In genomic region chr9:5043381-5043780, GRCh38 we compare ENCODE assay signal across 24 cellular contexts. TPM values are rescaled to one million over a fixed set of nuclear protein-coding genes. Genes with fewer than 3 reads are reported as not detected.
DNase-seq lines count a peak whose midpoint lies in the region; ATAC-seq, FAIRE-seq and TF ChIP-seq lines count a peak whose summit lies in the region.
"Had no signal": no experiment of that assay in that cellular context is flagged by ENCODE, and none has a peak within 500 bp of the region (broad histone marks: within the 10 kb centered on the region; RNA-seq: fewer than 3 reads in every experiment).

No MANE protein-coding gene starts in this region.

- no peak overlapping the region for H3K4me3 Mint-ChIP-seq in activated CD8-positive, alpha-beta T cell treated with anti-CD3 and anti-CD28 coated beads for 36 hours
- no peak overlapping the region for H3K4me3 Mint-ChIP-seq in activated CD8-positive, alpha-beta T cell treated with anti-CD3 and anti-CD28 coated beads, Interleukin-2, amount 10 ng/mL, durations not matched to agents 7 days and 5 days
- no peak overlapping the region for H3K4me3 Mint-ChIP-seq in osteocyte (ENCODE audit: unreplicated experiment)
- H3K4me3 Mint-ChIP-seq: activated CD4-positive, alpha-beta memory T cell treated with anti-CD3 and anti-CD28 coated beads, Interleukin-2, amount 10 ng/mL, durations not matched to agents 7 days and 5 days had no signal

- no peak for FAIRE-seq in bronchial epithelial cell (lab: Jason Lieb, UNC)
- FAIRE-seq: HTR-8/SVneo had no signal

- H3K27ac Mint-ChIP-seq in activated CD8-positive, alpha-beta T cell treated with anti-CD3 and anti-CD28 coated beads for 36 hours, result peak overlapping the region; percentile 66
- H3K27ac Mint-ChIP-seq in activated CD8-positive, alpha-beta T cell treated with anti-CD3 and anti-CD28 coated beads, Interleukin-2, amount 10 ng/mL, durations not matched to agents 7 days and 5 days, result no peak overlapping the region
- peak overlapping the region; percentile 84 for H3K27ac Mint-ChIP-seq in osteocyte (ENCODE audit: unreplicated experiment)
- H3K27ac Mint-ChIP-seq: activated CD4-positive, alpha-beta memory T cell treated with anti-CD3 and anti-CD28 coated beads, Interleukin-2, amount 10 ng/mL, durations not matched to agents 7 days and 5 days had no signal

- H3K4me1 Mint-ChIP-seq in activated CD8-positive, alpha-beta T cell treated with anti-CD3 and anti-CD28 coated beads for 36 hours (ENCODE audit: low read depth), result peaks cover 2% of the 10 kb centered on the region
- peaks cover 14% of the 10 kb centered on the region for H3K4me1 Mint-ChIP-seq in activated CD8-positive, alpha-beta T cell treated with anti-CD3 and anti-CD28 coated beads, Interleukin-2, amount 10 ng/mL, durations not matched to agents 7 days and 5 days (ENCODE audit: low read depth)
- peaks cover 9% of the 10 kb centered on the region for H3K4me1 Mint-ChIP-seq in osteocyte (ENCODE audit: unreplicated experiment)

- no peak for DNase-seq in activated CD8-positive, alpha-beta T cell treated with anti-CD3 and anti-CD28 coated beads for 36 hours
- DNase-seq in activated CD8-positive, alpha-beta T cell treated with anti-CD3 and anti-CD28 coated beads, Interleukin-2, amount 10 ng/mL, durations not matched to agents 7 days and 5 days, result no peak
- DNase-seq in bronchial epithelial cell (ENCODE audit: low read depth), result peak; percentile 11
- no peak for DNase-seq in osteocyte (ENCODE audit: extremely low spot score, unreplicated experiment)
- DNase-seq in UCSD-AML1 (lab: John Stamatoyannopoulos, UW; ENCODE audit: unreplicated experiment), result no peak
- DNase-seq in effector CD4-positive, alpha-beta T cell, result no peak
- no peak for DNase-seq in activated gamma-delta T cell (lab: John Stamatoyannopoulos, UW)
- DNase-seq: activated CD4-positive, alpha-beta memory T cell treated with anti-CD3 and anti-CD28 coated beads, Interleukin-2, amount 10 ng/mL, durations not matched to agents 7 days and 5 days; activated T-cell treated with anti-CD3 and anti-CD28 coated beads, Interleukin-2, amount 50 U/mL, for 48 hours; caudate nucleus; COR-L47; EL; NCI-H1105 treated with DMSO at 0.1 percent for 48 hours; NCI-H2107; NCI-H526 treated with DMSO at 0.1 percent for 48 hours; SHP77; stimulated activated CD4-positive, alpha-beta T cell treated with anti-CD3 and anti-CD28 coated beads, Interleukin-12 subunit alpha, Interleukin-12 subunit beta, amount 100 ng/mL, for 4 hours; stimulated activated CD8-positive, alpha-beta memory T cell treated with anti-CD3 and anti-CD28 coated beads, Interleukin-4, amount 100 ng/mL, for 48 hours; substantia nigra; T-cell; WERI-Rb-1 had no signal

- intact Hi-C loops in activated CD8-positive, alpha-beta T cell treated with anti-CD3 and anti-CD28 coated beads for 36 hours (cut with micrococcal nuclease), result no loop called here

- H3K27me3 Mint-ChIP-seq in activated CD8-positive, alpha-beta T cell treated with anti-CD3 and anti-CD28 coated beads for 36 hours, result no peaks in the 10 kb centered on the region
- no peaks in the 10 kb centered on the region for H3K27me3 Mint-ChIP-seq in activated CD8-positive, alpha-beta T cell treated with anti-CD3 and anti-CD28 coated beads, Interleukin-2, amount 10 ng/mL, durations not matched to agents 7 days and 5 days (ENCODE audit: low read depth)
- H3K27me3 Mint-ChIP-seq in osteocyte (ENCODE audit: unreplicated experiment), result no peaks in the 10 kb centered on the region
- H3K27me3 Mint-ChIP-seq: activated CD4-positive, alpha-beta memory T cell treated with anti-CD3 and anti-CD28 coated beads, Interleukin-2, amount 10 ng/mL, durations not matched to agents 7 days and 5 days; T-cell had no signal

- H3K27me3 ChIP-seq in bronchial epithelial cell (ENCODE audit: control insufficient read depth, insufficient read depth, low read length), result no peaks in the 10 kb centered on the region

- H3K4me3 ChIP-seq in bronchial epithelial cell (ENCODE audit: low read depth, low read length), result no peak overlapping the region

- H3K36me3 ChIP-seq in bronchial epithelial cell (ENCODE audit: control insufficient read depth, insufficient read depth, low read length), result peaks cover 3% of the 10 kb centered on the region

- POLR2A ChIA-PET in activated CD8-positive, alpha-beta T cell treated with anti-CD3 and anti-CD28 coated beads for 36 hours (lab: Charles Lee), result no interaction called here
- POLR2A ChIA-PET in activated CD8-positive, alpha-beta T cell treated with anti-CD3 and anti-CD28 coated beads, Interleukin-2, amount 10 ng/mL, durations not matched to agents 7 days and 5 days (lab: Charles Lee), result no interaction called here

- no peak for TF ChIP-seq CTCF in activated CD8-positive, alpha-beta T cell treated with anti-CD3 and anti-CD28 coated beads for 36 hours (IDR thresholded peaks at IDR 0.05)
- no peak for TF ChIP-seq CTCF in C4-2B (conservative IDR thresholded peaks at IDR 0.05)
- TF ChIP-seq CTCF in bronchial epithelial cell (IDR thresholded peaks at IDR 0.05; ENCODE audit: insufficient read depth, low read length, severe bottlenecking), result no peak
- TF ChIP-seq CTCF in osteocyte (IDR thresholded peaks at IDR 0.05), result no peak

- no peak for ATAC-seq in activated CD8-positive, alpha-beta T cell treated with anti-CD3 and anti-CD28 coated beads for 36 hours
- ATAC-seq in activated CD8-positive, alpha-beta T cell treated with anti-CD3 and anti-CD28 coated beads, Interleukin-2, amount 10 ng/mL, durations not matched to agents 7 days and 5 days, result no peak
- ATAC-seq: esophagus mucosa had no signal

- CTCF ChIA-PET in activated CD8-positive, alpha-beta T cell treated with anti-CD3 and anti-CD28 coated beads for 36 hours (lab: Charles Lee), result no interaction called here
- CTCF ChIA-PET in activated CD8-positive, alpha-beta T cell treated with anti-CD3 and anti-CD28 coated beads, Interleukin-2, amount 10 ng/mL, durations not matched to agents 7 days and 5 days (lab: Charles Lee), result no interaction called here

- peaks cover 5% of the 10 kb centered on the region for H3K9me3 Mint-ChIP-seq in activated CD8-positive, alpha-beta T cell treated with anti-CD3 and anti-CD28 coated beads for 36 hours
- peaks cover 7% of the 10 kb centered on the region for H3K9me3 Mint-ChIP-seq in activated CD8-positive, alpha-beta T cell treated with anti-CD3 and anti-CD28 coated beads, Interleukin-2, amount 10 ng/mL, durations not matched to agents 7 days and 5 days (ENCODE audit: insufficient read depth)
- no peaks in the 10 kb centered on the region for H3K9me3 Mint-ChIP-seq in osteocyte (ENCODE audit: unreplicated experiment)

- H3K27ac ChIP-seq in C4-2B, result peak overlapping the region; percentile 24; the same call in 1 of the 2 replicates
- H3K27ac ChIP-seq: WERI-Rb-1 had no signal

- peaks cover 64% of the 10 kb centered on the region for H3K36me3 Mint-ChIP-seq in activated CD8-positive, alpha-beta T cell treated with anti-CD3 and anti-CD28 coated beads for 36 hours (ENCODE audit: low read depth)
- peaks cover 69% of the 10 kb centered on the region for H3K36me3 Mint-ChIP-seq in activated CD8-positive, alpha-beta T cell treated with anti-CD3 and anti-CD28 coated beads, Interleukin-2, amount 10 ng/mL, durations not matched to agents 7 days and 5 days (ENCODE audit: low read depth)
- H3K36me3 Mint-ChIP-seq in osteocyte (ENCODE audit: unreplicated experiment), result peaks cover 39% of the 10 kb centered on the region

RNA-seq across cellular contexts. Expression of gene JAK2, which starts 58.3 kb away (rescaled TPM):
- 10 to 100 TPM; 28.4 to 29.0 TPM for total RNA-seq in activated CD8-positive, alpha-beta T cell treated with anti-CD3 and anti-CD28 coated beads for 36 hours
- 10 to 100 TPM; 25.7 to 27.2 TPM for total RNA-seq in activated CD8-positive, alpha-beta T cell treated with anti-CD3 and anti-CD28 coated beads, Interleukin-2, amount 10 ng/mL, durations not matched to agents 7 days and 5 days
- total RNA-seq in bronchial epithelial cell (9.0 and 15.5 TPM in 2 replicates), osteocyte (23.3 and 24.6 TPM in 2 replicates)
